2 cellular contexts compared by ENCODE assay signal in genomic region chr16:10895053-10895946, GRCh38.
A peak's percentile ranks its signal among the peaks of the same experiment; 100 is the strongest.
TF ChIP-seq lines count a peak whose summit lies in the region.

No MANE protein-coding gene starts in this region.

TF ChIP-seq in Ishikawa, 13 proteins besides CTCF, POLR2A, EP300 and RAD21:
- TF ChIP-seq REST (IDR thresholded peaks at IDR 0.05; ENCODE audit: low read depth) (peak; percentile 96), YY1 (IDR thresholded peaks at IDR 0.05; ENCODE audit: low read depth) (no peak), TCF12 (IDR thresholded peaks at IDR 0.05; ENCODE audit: low read depth) (no peak)

TF ChIP-seq in HepG2, 621 proteins besides CTCF, POLR2A, EP300 and RAD21 (continues in another document):
- TF ChIP-seq ARNT2 (CRISPR knock-in tag; IDR thresholded peaks at IDR 0.05; ENCODE audit: low read depth) (peak; percentile 85), IRX3 (CRISPR knock-in tag; IDR thresholded peaks at IDR 0.05; ENCODE audit: borderline replicate concordance, low read depth) (peak; percentile 85), ZNF724P (CRISPR knock-in tag; IDR thresholded peaks at IDR 0.05; ENCODE audit: borderline replicate concordance) (peak; percentile 84; the same call in 1 of the 2 replicates), TCF12 (IDR thresholded peaks at IDR 0.05) (no peak), TCF12 (CRISPR knock-in tag; IDR thresholded peaks at IDR 0.05) (no peak), ZNF3 (CRISPR knock-in tag; IDR thresholded peaks at IDR 0.05) (peak; percentile 64; the same call in 1 of the 2 replicates), ZNF772 (CRISPR knock-in tag; IDR thresholded peaks at IDR 0.05) (peak; percentile 98), ZC3H13 (CRISPR knock-in tag; IDR thresholded peaks at IDR 0.05) (peak; percentile 82; the same call in 1 of the 2 replicates), SIX4 (CRISPR knock-in tag; IDR thresholded peaks at IDR 0.05) (peak; percentile 88; the same call in 1 of the 2 replicates), CREBL2 (CRISPR knock-in tag; IDR thresholded peaks at IDR 0.05; ENCODE audit: borderline replicate concordance) (peak; percentile 94), ZNF572 (CRISPR knock-in tag; IDR thresholded peaks at IDR 0.05) (no peak), GMEB1 (CRISPR knock-in tag; IDR thresholded peaks at IDR 0.05; ENCODE audit: borderline replicate concordance) (0 out of 2 replicates have a peak, but pooled peaks have one; percentile 28), ZNF780A (CRISPR knock-in tag; IDR thresholded peaks at IDR 0.05) (peak; percentile 96), SP4 (CRISPR knock-in tag; IDR thresholded peaks at IDR 0.05) (peak; percentile 55; the same call in 1 of the 2 replicates), ZBTB38 (CRISPR knock-in tag; IDR thresholded peaks at IDR 0.05) (peak; percentile 53; the same call in 1 of the 2 replicates), ZNF709 (CRISPR knock-in tag; IDR thresholded peaks at IDR 0.05) (peak; percentile 90; the same call in 1 of the 2 replicates), PCBP2 (optimal IDR thresholded peaks at IDR 0.05; ENCODE audit: low read depth, low read length, poor library complexity, severe bottlenecking) (no peak), KIAA2018 (CRISPR knock-in tag; IDR thresholded peaks at IDR 0.05; ENCODE audit: borderline replicate concordance) (peak; percentile 47; the same call in 1 of the 2 replicates), UBTF (CRISPR knock-in tag; IDR thresholded peaks at IDR 0.05) (no peak), ZNF567 (CRISPR knock-in tag; IDR thresholded peaks at IDR 0.05; ENCODE audit: borderline replicate concordance) (no peak), ZNF362 (CRISPR knock-in tag; IDR thresholded peaks at IDR 0.05; ENCODE audit: borderline replicate concordance) (no peak), MTA1 (CRISPR knock-in tag; IDR thresholded peaks at IDR 0.05; ENCODE audit: borderline replicate concordance) (peak; percentile 45; the same call in 1 of the 2 replicates), CCDC6 (CRISPR knock-in tag; IDR thresholded peaks at IDR 0.05) (peak; percentile 77; the same call in 1 of the 2 replicates), NR0B2 (CRISPR knock-in tag; IDR thresholded peaks at IDR 0.05) (peak; percentile 89), E2F1 (CRISPR knock-in tag; IDR thresholded peaks at IDR 0.05) (no peak), AGO2 (optimal IDR thresholded peaks at IDR 0.05; ENCODE audit: low read depth, low read length) (no peak), ZNF143 (CRISPR knock-in tag; IDR thresholded peaks at IDR 0.05) (no peak), POLR2AphosphoS2 (IDR thresholded peaks at IDR 0.05; ENCODE audit: low read depth, low read length) (no peak), HNF4G (IDR thresholded peaks at IDR 0.05; ENCODE audit: borderline replicate concordance, low read depth, low read length) (no peak), HNF4G (CRISPR knock-in tag; IDR thresholded peaks at IDR 0.05; ENCODE audit: borderline replicate concordance, low read depth) (0 out of 2 replicates have a peak, but pooled peaks have one; percentile 61), ELF4 (CRISPR knock-in tag; IDR thresholded peaks at IDR 0.05; ENCODE audit: borderline replicate concordance) (peak; percentile 62; the same call in 1 of the 2 replicates), ZNF790 (CRISPR knock-in tag; IDR thresholded peaks at IDR 0.05; ENCODE audit: borderline replicate concordance) (peak; percentile 83; the same call in 1 of the 2 replicates), ZFP37 (CRISPR knock-in tag; IDR thresholded peaks at IDR 0.05; ENCODE audit: borderline replicate concordance) (peak; percentile 95), ZNF800 (CRISPR knock-in tag; IDR thresholded peaks at IDR 0.05) (0 out of 2 replicates have a peak, but pooled peaks have one; percentile 40), ZNF101 (CRISPR knock-in tag; IDR thresholded peaks at IDR 0.05; ENCODE audit: borderline replicate concordance, low read depth) (no peak), NFE2L1 (CRISPR knock-in tag; IDR thresholded peaks at IDR 0.05; ENCODE audit: borderline replicate concordance) (0 out of 2 replicates have a peak, but pooled peaks have one; percentile 51), ZNF326 (CRISPR knock-in tag; IDR thresholded peaks at IDR 0.05; ENCODE audit: borderline replicate concordance) (no peak), SOX13 (IDR thresholded peaks at IDR 0.05) (no peak), SOX13 (CRISPR knock-in tag; conservative IDR thresholded peaks at IDR 0.05 in 1 of 2, IDR thresholded peaks at IDR 0.05 in 1 of 2) (peak in 1 of 2 experiments; percentile 56; a peak in 2 of 4 replicates), NCOR1 (IDR thresholded peaks at IDR 0.05; ENCODE audit: borderline replicate concordance, low read length) (no peak), PAX8 (CRISPR knock-in tag; IDR thresholded peaks at IDR 0.05; ENCODE audit: borderline replicate concordance) (0 out of 2 replicates have a peak, but pooled peaks have one; percentile 68), YY1 (IDR thresholded peaks at IDR 0.05; ENCODE audit: insufficient read depth, insufficient replicate concordance, low read depth, low read length) (no peak), MED1 (CRISPR knock-in tag; IDR thresholded peaks at IDR 0.05) (peak; percentile 54; the same call in 1 of the 2 replicates)
